Comparison of ENCODE assay signal across 8 cellular contexts in genomic region chr11:613369-613968, GRCh38. TPM values are rescaled to one million over a fixed set of nuclear protein-coding genes. Genes with fewer than 3 reads are reported as not detected.
DNase-seq lines count a peak whose midpoint lies in the region; ATAC-seq lines count a peak whose summit lies in the region.

No MANE protein-coding gene starts in this region.

- ATAC-seq in left ventricle myocardium superior (peak; percentile 1), GM18519 (IDR thresholded peaks at IDR 0.05; ENCODE audit: low FRiP score, unreplicated experiment) (no peak)

- intact Hi-C loops in left ventricle myocardium superior (cut with micrococcal nuclease): no loop called here

- DNase-seq in NCI-H2029 (lab: John Stamatoyannopoulos, UW) (peak; percentile 60), NCI-H2029 treated with DMSO at 0.1 percent for 48 hours (lab: John Stamatoyannopoulos, UW) (no peak), RPMI7951 (ENCODE audit: low read depth) (peak; percentile 30), activated gamma-delta T cell treated with Interleukin-2 at 50 U/mL for 16 hours (peak; percentile 82), left ventricle myocardium superior (peak; percentile 75), AML-193 (lab: John Stamatoyannopoulos, UW) (no peak)
- DNase-seq in stimulated activated CD4-positive, alpha-beta T cell treated with anti-CD3 and anti-CD28 coated beads, Interleukin-1b, Interleukin-23, amount 100 ng/mL, for 4 hours (ENCODE audit: low read depth in 2 of 2): peak; percentile 77 to 86

RNA-seq across cellular contexts. Expression of gene IRF7, which starts 2.3 kb away (rescaled TPM):
- total RNA-seq in RPMI7951 (2014; rRNA removed; shearing (Covaris generic)): 4.7 and 5.1 TPM in 2 replicates
- 14.4 TPM for total RNA-seq in left ventricle myocardium superior

RNA-seq across cellular contexts. Expression of gene CDHR5, which starts 11.3 kb away (rescaled TPM):
- total RNA-seq in RPMI7951 (2014; rRNA removed; shearing (Covaris generic)): not detected in 2 replicates
- not detected for total RNA-seq in left ventricle myocardium superior

RNA-seq across cellular contexts. Expression of gene SCT, which starts 13.5 kb away (rescaled TPM):
- not detected in 2 replicates for total RNA-seq in RPMI7951 (2014; rRNA removed; shearing (Covaris generic))
- not detected for total RNA-seq in left ventricle myocardium superior

RNA-seq across cellular contexts. Expression of gene DRD4, which starts 23.6 kb away (rescaled TPM):
- not detected in 2 replicates for total RNA-seq in RPMI7951 (2014; rRNA removed; shearing (Covaris generic))
- not detected for total RNA-seq in left ventricle myocardium superior

RNA-seq across cellular contexts. Expression of gene PHRF1, which starts 37.2 kb away (rescaled TPM):
- 12.5 and 14.8 TPM in 2 replicates for total RNA-seq in RPMI7951 (2014; rRNA removed; shearing (Covaris generic))
- total RNA-seq in left ventricle myocardium superior: 18.5 TPM

Comparison
In these comparisons a context has a peak if more than half of its experiments do, and no peak if none do; other contexts are left out.
1. DNase-seq: peak in NCI-H2029 (single experiment), RPMI7951 (single experiment), activated gamma-delta T cell treated with Interleukin-2 at 50 U/mL for 16 hours (single experiment), left ventricle myocardium superior (single experiment) and stimulated activated CD4-positive, alpha-beta T cell treated with anti-CD3 and anti-CD28 coated beads, Interleukin-1b, Interleukin-23, amount 100 ng/mL, for 4 hours (2 of 2); none in NCI-H2029 treated with DMSO at 0.1 percent for 48 hours (single experiment) and AML-193 (0 of 2).